ENCODE assay signal across 2 cellular contexts in the genomic region with DNA sequence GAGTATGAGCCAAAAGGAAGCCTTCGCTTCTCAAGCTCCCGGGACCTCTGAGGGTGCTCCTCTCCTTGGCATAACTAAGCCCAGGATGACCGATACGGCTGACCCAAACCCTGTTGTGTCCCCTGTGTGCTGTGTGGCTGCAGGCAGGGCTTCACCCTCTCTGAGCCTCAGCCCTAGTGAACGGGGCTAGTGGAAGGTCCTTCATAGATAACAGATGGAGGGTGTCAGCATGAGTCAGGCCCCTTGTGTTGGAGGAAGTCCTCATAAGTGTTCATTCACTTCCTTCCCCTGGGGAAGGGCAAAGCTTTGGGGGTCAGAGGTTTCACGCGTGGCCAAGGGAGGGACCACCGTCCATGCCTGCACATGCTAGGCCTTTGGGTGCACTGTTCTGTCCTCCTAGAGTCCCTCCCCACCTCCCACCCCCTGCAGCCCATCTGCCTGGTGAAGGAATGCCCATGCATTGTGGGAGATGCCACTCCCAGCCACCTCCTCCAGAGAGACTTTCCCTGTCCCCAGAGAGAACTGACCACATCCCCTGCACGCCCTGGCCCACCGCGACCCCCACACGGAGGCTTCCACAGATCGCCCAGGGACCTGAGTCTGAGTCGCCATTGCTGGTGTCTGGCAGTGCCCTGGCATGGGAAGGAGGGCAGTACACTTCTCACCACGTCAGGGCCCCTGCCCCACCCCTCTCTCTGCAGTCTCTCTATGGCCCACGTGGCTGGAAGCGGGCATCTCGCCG.
TF ChIP-seq lines count a peak whose summit lies in the region.

No MANE protein-coding gene starts in this region.

TF ChIP-seq in GM23338, 12 proteins besides CTCF, POLR2A, EP300 and RAD21 (continues in another document):
- TF ChIP-seq, protein P1, sequence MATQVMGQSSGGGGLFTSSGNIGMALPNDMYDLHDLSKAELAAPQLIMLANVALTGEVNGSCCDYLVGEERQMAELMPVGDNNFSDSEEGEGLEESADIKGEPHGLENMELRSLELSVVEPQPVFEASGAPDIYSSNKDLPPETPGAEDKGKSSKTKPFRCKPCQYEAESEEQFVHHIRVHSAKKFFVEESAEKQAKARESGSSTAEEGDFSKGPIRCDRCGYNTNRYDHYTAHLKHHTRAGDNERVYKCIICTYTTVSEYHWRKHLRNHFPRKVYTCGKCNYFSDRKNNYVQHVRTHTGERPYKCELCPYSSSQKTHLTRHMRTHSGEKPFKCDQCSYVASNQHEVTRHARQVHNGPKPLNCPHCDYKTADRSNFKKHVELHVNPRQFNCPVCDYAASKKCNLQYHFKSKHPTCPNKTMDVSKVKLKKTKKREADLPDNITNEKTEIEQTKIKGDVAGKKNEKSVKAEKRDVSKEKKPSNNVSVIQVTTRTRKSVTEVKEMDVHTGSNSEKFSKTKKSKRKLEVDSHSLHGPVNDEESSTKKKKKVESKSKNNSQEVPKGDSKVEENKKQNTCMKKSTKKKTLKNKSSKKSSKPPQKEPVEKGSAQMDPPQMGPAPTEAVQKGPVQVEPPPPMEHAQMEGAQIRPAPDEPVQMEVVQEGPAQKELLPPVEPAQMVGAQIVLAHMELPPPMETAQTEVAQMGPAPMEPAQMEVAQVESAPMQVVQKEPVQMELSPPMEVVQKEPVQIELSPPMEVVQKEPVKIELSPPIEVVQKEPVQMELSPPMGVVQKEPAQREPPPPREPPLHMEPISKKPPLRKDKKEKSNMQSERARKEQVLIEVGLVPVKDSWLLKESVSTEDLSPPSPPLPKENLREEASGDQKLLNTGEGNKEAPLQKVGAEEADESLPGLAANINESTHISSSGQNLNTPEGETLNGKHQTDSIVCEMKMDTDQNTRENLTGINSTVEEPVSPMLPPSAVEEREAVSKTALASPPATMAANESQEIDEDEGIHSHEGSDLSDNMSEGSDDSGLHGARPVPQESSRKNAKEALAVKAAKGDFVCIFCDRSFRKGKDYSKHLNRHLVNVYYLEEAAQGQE (IDR thresholded peaks at IDR 0.05; ENCODE audit: unreplicated experiment) = no peak
- no peak for TF ChIP-seq NANOG (IDR thresholded peaks at IDR 0.05; ENCODE audit: borderline replicate concordance)
- TF ChIP-seq ZNF114 (CRISPR knock-in tag; IDR thresholded peaks at IDR 0.05) = no peak
- no peak for TF ChIP-seq EZH2phosphoT487 (IDR thresholded peaks at IDR 0.05; ENCODE audit: unreplicated experiment)
- no peak for TF ChIP-seq POLR2AphosphoS5 (IDR thresholded peaks at IDR 0.05; ENCODE audit: low read depth)
- TF ChIP-seq, protein P2, sequence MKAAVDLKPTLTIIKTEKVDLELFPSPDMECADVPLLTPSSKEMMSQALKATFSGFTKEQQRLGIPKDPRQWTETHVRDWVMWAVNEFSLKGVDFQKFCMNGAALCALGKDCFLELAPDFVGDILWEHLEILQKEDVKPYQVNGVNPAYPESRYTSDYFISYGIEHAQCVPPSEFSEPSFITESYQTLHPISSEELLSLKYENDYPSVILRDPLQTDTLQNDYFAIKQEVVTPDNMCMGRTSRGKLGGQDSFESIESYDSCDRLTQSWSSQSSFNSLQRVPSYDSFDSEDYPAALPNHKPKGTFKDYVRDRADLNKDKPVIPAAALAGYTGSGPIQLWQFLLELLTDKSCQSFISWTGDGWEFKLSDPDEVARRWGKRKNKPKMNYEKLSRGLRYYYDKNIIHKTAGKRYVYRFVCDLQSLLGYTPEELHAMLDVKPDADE (IDR thresholded peaks at IDR 0.05) = no peak
- TF ChIP-seq, protein P3, sequence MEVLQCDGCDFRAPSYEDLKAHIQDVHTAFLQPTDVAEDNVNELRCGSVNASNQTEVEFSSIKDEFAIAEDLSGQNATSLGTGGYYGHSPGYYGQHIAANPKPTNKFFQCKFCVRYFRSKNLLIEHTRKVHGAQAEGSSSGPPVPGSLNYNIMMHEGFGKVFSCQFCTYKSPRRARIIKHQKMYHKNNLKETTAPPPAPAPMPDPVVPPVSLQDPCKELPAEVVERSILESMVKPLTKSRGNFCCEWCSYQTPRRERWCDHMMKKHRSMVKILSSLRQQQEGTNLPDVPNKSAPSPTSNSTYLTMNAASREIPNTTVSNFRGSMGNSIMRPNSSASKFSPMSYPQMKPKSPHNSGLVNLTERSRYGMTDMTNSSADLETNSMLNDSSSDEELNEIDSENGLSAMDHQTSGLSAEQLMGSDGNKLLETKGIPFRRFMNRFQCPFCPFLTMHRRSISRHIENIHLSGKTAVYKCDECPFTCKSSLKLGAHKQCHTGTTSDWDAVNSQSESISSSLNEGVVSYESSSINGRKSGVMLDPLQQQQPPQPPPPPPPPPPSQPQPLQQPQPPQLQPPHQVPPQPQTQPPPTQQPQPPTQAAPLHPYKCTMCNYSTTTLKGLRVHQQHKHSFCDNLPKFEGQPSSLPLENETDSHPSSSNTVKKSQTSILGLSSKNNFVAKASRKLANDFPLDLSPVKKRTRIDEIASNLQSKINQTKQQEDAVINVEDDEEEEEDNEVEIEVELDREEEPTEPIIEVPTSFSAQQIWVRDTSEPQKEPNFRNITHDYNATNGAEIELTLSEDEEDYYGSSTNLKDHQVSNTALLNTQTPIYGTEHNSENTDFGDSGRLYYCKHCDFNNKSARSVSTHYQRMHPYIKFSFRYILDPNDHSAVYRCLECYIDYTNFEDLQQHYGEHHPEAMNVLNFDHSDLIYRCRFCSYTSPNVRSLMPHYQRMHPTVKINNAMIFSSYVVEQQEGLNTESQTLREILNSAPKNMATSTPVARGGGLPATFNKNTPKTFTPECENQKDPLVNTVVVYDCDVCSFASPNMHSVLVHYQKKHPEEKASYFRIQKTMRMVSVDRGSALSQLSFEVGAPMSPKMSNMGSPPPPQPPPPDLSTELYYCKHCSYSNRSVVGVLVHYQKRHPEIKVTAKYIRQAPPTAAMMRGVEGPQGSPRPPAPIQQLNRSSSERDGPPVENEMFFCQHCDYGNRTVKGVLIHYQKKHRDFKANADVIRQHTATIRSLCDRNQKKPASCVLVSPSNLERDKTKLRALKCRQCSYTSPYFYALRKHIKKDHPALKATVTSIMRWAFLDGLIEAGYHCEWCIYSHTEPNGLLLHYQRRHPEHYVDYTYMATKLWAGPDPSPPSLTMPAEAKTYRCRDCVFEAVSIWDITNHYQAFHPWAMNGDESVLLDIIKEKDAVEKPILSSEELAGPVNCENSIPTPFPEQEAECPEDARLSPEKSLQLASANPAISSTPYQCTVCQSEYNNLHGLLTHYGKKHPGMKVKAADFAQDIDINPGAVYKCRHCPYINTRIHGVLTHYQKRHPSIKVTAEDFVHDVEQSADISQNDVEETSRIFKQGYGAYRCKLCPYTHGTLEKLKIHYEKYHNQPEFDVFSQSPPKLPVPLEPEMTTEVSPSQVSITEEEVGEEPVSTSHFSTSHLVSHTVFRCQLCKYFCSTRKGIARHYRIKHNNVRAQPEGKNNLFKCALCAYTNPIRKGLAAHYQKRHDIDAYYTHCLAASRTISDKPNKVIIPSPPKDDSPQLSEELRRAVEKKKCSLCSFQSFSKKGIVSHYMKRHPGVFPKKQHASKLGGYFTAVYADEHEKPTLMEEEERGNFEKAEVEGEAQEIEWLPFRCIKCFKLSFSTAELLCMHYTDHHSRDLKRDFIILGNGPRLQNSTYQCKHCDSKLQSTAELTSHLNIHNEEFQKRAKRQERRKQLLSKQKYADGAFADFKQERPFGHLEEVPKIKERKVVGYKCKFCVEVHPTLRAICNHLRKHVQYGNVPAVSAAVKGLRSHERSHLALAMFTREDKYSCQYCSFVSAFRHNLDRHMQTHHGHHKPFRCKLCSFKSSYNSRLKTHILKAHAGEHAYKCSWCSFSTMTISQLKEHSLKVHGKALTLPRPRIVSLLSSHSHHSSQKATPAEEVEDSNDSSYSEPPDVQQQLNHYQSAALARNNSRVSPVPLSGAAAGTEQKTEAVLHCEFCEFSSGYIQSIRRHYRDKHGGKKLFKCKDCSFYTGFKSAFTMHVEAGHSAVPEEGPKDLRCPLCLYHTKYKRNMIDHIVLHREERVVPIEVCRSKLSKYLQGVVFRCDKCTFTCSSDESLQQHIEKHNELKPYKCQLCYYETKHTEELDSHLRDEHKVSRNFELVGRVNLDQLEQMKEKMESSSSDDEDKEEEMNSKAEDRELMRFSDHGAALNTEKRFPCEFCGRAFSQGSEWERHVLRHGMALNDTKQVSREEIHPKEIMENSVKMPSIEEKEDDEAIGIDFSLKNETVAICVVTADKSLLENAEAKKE (CRISPR knock-in tag; IDR thresholded peaks at IDR 0.05) = no peak
- TF ChIP-seq ZNF331 (CRISPR knock-in tag; IDR thresholded peaks at IDR 0.05; ENCODE audit: low read depth) = no peak

TF ChIP-seq in WTC11, 78 proteins besides CTCF, POLR2A, EP300 and RAD21 (continued from another document):
- TF ChIP-seq ZNF317 (CRISPR knock-in tag; IDR thresholded peaks at IDR 0.05; ENCODE audit: borderline replicate concordance, low read depth) (no peak), CBFB (CRISPR knock-in tag; IDR thresholded peaks at IDR 0.05; ENCODE audit: low read depth) (no peak)
- TF ChIP-seq, protein P4, sequence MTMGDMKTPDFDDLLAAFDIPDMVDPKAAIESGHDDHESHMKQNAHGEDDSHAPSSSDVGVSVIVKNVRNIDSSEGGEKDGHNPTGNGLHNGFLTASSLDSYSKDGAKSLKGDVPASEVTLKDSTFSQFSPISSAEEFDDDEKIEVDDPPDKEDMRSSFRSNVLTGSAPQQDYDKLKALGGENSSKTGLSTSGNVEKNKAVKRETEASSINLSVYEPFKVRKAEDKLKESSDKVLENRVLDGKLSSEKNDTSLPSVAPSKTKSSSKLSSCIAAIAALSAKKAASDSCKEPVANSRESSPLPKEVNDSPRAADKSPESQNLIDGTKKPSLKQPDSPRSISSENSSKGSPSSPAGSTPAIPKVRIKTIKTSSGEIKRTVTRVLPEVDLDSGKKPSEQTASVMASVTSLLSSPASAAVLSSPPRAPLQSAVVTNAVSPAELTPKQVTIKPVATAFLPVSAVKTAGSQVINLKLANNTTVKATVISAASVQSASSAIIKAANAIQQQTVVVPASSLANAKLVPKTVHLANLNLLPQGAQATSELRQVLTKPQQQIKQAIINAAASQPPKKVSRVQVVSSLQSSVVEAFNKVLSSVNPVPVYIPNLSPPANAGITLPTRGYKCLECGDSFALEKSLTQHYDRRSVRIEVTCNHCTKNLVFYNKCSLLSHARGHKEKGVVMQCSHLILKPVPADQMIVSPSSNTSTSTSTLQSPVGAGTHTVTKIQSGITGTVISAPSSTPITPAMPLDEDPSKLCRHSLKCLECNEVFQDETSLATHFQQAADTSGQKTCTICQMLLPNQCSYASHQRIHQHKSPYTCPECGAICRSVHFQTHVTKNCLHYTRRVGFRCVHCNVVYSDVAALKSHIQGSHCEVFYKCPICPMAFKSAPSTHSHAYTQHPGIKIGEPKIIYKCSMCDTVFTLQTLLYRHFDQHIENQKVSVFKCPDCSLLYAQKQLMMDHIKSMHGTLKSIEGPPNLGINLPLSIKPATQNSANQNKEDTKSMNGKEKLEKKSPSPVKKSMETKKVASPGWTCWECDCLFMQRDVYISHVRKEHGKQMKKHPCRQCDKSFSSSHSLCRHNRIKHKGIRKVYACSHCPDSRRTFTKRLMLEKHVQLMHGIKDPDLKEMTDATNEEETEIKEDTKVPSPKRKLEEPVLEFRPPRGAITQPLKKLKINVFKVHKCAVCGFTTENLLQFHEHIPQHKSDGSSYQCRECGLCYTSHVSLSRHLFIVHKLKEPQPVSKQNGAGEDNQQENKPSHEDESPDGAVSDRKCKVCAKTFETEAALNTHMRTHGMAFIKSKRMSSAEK (CRISPR knock-in tag; IDR thresholded peaks at IDR 0.05; ENCODE audit: borderline replicate concordance) = no peak
